ENCODE assay signal across 14 cellular contexts in genomic region chr16:50441758-50442157, GRCh38.
"Had no signal": no experiment of that assay in that cellular context is flagged by ENCODE, and none has a peak within 500 bp of the region (broad histone marks: within the 10 kb centered on the region; RNA-seq: fewer than 3 reads in every experiment).

No MANE protein-coding gene starts in this region.

- H3K4me3 ChIP-seq: colonic mucosa, hepatocyte, mucosa of descending colon, ovary, right atrium auricular region, smooth muscle cell, thyroid gland had no signal

- H3K4me2 ChIP-seq: hepatocyte, smooth muscle cell had no signal

- H3K79me2 ChIP-seq: hepatocyte had no signal

- H3K27ac ChIP-seq: colonic mucosa, foreskin keratinocyte, hepatocyte, ovary, right atrium auricular region, thyroid gland had no signal

- H3K36me3 ChIP-seq: colonic mucosa, ovary, right atrium auricular region, thyroid gland had no signal

- DNase-seq: colonic mucosa; dermis blood vessel endothelial cell; foreskin keratinocyte; mammary epithelial cell; mucosa of descending colon; ovary; stimulated activated CD4-positive, alpha-beta T cell treated with anti-CD3 and anti-CD28 coated beads, Interleukin-2, amount 100 ng/mL, for 48 hours; stimulated activated naive CD4-positive, alpha-beta T cell treated with Interleukin-2 at 50 U/mL for 16 hours; thyroid gland had no signal

- H3K4me3 Mint-ChIP-seq: naive thymus-derived CD8-positive, alpha-beta T cell; type B pancreatic cell had no signal

- H3K9me3 ChIP-seq: colonic mucosa, thyroid gland had no signal

- H3K27me3 ChIP-seq: colonic mucosa, hepatocyte, ovary, right atrium auricular region, thyroid gland had no signal

- ATAC-seq: foreskin keratinocyte; mucosa of descending colon; naive thymus-derived CD8-positive, alpha-beta T cell had no signal

- H3K27ac Mint-ChIP-seq: naive thymus-derived CD8-positive, alpha-beta T cell; type B pancreatic cell had no signal

- H2AFZ ChIP-seq: hepatocyte had no signal

- H3K4me1 ChIP-seq: colonic mucosa, foreskin keratinocyte, right atrium auricular region, thyroid gland had no signal

- H3K36me3 Mint-ChIP-seq: type B pancreatic cell had no signal
